Comparison of ENCODE assay signal across 8 cellular contexts in the genomic region with DNA sequence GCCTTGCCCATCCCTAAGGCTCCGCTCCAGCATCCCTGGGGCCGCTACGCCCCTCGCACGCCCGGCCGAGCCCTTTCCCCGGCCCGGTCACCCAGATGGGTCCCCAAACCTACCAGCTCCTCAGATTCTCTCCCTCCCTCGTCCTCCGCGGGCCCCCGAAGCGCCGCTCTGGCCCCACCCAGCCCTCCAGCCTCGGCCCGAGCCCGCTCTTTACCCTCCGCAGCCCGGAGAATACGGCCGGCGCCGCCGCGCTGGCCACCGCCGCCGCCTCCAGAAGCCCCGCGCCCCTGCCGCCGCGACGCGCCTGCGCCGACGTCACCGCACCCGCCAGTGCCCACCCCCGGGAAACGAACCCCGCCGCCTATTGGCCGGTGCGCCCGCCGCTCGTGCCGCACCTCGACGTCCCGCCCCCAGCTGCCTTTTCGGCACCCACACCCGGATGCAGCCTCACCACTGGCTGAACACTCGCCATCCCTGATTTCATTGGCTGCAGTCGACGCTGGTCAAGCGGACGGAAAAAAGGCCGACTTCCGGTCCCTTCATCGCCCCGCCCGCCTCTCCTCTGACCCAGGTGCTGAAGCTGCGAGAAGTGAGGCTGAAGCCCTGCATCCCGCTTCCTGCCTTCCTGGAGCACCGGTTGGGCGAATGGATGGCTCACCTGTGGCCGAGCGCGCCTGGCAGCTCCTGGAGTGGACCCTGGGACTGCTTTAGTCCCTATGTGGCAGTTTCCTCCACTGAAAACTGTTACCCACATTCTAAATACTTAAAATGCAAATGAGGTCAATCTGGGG. TPM values are rescaled to one million over a fixed set of nuclear protein-coding genes. Genes with fewer than 3 reads are reported as not detected.
DNase-seq lines count a peak whose midpoint lies in the region; ATAC-seq and TF ChIP-seq lines count a peak whose summit lies in the region.

A gene (minus strand): TSS at position 292 of the 791 bp plus-strand sequence. CDS start 1,364 bp downstream, outside the sequence.

- peak within 1 kb of the TSS; percentile 86 for H3K27ac ChIP-seq in parathyroid adenoma
- H3K27ac ChIP-seq in tibial nerve = peak within 1 kb of the TSS; percentile 91 to 98 (median 96)

- intact Hi-C loops in Right ventricle myocardium superior (cut with DNase I) = no loop called here

- TF ChIP-seq CTCF in GM12864 (IDR thresholded peaks at IDR 0.05; ENCODE audit: low read depth, low read length, missing control alignments) (no peak), parathyroid adenoma (IDR thresholded peaks at IDR 0.05) (no peak), tibial nerve (IDR thresholded peaks at IDR 0.05) (peak in 3 of 5 experiments; percentile 29 to 74 (median 72))

- no peaks in the 10 kb centered on the region for H3K27me3 ChIP-seq in parathyroid adenoma (ENCODE audit: control insufficient read depth, insufficient read depth, low read length)
- H3K27me3 ChIP-seq in tibial nerve = no peaks in the 10 kb centered on the region

- peak within 1 kb of the TSS; percentile 87 for H2AFZ ChIP-seq in parathyroid adenoma

- peak; percentile 96 for DNase-seq in GM12864 (ENCODE audit: low read depth)
- DNase-seq in NCI-H1417 (lab: John Stamatoyannopoulos, UW) = peak; percentile 98 to 99 (median 99)
- peak; percentile 88 to 96 for DNase-seq in SW 1271 (lab: John Stamatoyannopoulos, UW)
- DNase-seq in activated naive CD8-positive, alpha-beta T cell treated with anti-CD3 and anti-CD28 coated beads, Interleukin-2, amount 50 U/mL, for 16 hours (ENCODE audit: low read depth, low spot score) = peak; percentile 89
- DNase-seq in Right ventricle myocardium superior = peak; percentile 98
- peak; percentile 94 for DNase-seq in tibial nerve (ENCODE audit: low spot score in 2 of 2)

- TF ChIP-seq POLR2A in tibial nerve (IDR thresholded peaks at IDR 0.05) = peak; percentile 94 to 98

- H3K4me1 ChIP-seq in parathyroid adenoma (peaks cover 16% of the 10 kb centered on the region), tibial nerve (peaks cover 3 to 46% (median 25%) of the 10 kb centered on the region in 4 donors)

- H3K4me2 ChIP-seq in parathyroid adenoma (ENCODE audit: low read length) = peak within 1 kb of the TSS; percentile 90

- ATAC-seq in HG02759 (IDR thresholded peaks at IDR 0.05; ENCODE audit: unreplicated experiment) = peak; percentile 97
- peak; percentile 89 for ATAC-seq in Right ventricle myocardium superior (ENCODE audit: poor library complexity)

- H3K4me3 ChIP-seq in GM12864 (ENCODE audit: low read depth, low read length) (peak within 1 kb of the TSS; percentile 80), parathyroid adenoma (ENCODE audit: low read depth, low read length) (peak within 1 kb of the TSS; percentile 97), tibial nerve (peak within 1 kb of the TSS; percentile 77 to 100 (median 98))

- TF ChIP-seq EP300 in tibial nerve (IDR thresholded peaks at IDR 0.05) = peak; percentile 60 to 68

- 0 to 1% methylated on average over 64 to 70 of the region's 73 CpGs for WGBS in tibial nerve, 2 donors

- H3K36me3 ChIP-seq in parathyroid adenoma (ENCODE audit: control insufficient read depth, insufficient read depth, low read length) (no peaks in the 10 kb centered on the region), tibial nerve (peaks cover 0 to 33% (median 4%) of the 10 kb centered on the region in 3 donors)

- H3K9ac ChIP-seq in parathyroid adenoma = peak within 1 kb of the TSS; percentile 99

- H3K79me2 ChIP-seq in parathyroid adenoma = peaks cover 20% of the 10 kb centered on the region

- H3K9me3 ChIP-seq in parathyroid adenoma (ENCODE audit: control insufficient read depth, low read length) = no peaks in the 10 kb centered on the region
- H3K9me3 ChIP-seq in tibial nerve = no peaks in the 10 kb centered on the region

RNA-seq across cellular contexts. Expression of the gene that starts here (rescaled TPM):
- total RNA-seq in Right ventricle myocardium superior (70.5 TPM), tibial nerve (10 to 100 TPM; 58.8 to 87.7 (median 70.3) TPM)

Comparison
In these comparisons a context has a peak if more than half of its experiments do, and no peak if none do; other contexts are left out.
1. Peak in every context shown above with its lines: DNase-seq, ATAC-seq, H3K4me3 ChIP-seq and H3K27ac ChIP-seq.
2. CTCF ChIP-seq: peak in tibial nerve (3 of 5); none in GM12864 (single experiment) and parathyroid adenoma (single experiment).